17 cellular contexts compared by ENCODE assay signal in the genomic region with DNA sequence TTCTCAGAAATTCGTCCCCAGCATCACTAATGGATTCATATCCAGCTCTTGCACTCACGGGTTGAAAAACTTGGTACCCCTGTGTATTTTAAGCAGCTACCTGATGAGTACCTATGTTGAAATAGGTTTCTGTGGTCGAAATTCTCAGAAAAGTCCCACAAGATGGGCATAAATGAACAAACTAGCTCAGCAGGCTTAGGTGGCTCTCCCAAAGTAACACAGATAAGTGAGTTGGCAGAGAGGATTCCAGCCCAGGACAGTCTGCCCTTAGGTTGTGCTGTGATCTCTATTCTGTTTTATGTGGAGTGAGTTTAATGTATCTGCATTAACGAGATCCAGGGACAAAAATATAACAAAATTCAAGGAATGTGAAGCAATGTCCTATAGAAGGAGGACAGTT.
A peak's percentile ranks its signal among the peaks of the same experiment; 100 is the strongest.
DNase-seq lines count a peak whose midpoint lies in the region; ATAC-seq, FAIRE-seq and TF ChIP-seq lines count a peak whose summit lies in the region.
"Had no signal": no experiment of that assay in that cellular context is flagged by ENCODE, and none has a peak within 500 bp of the region (broad histone marks: within the 10 kb centered on the region; RNA-seq: fewer than 3 reads in every experiment).

No MANE protein-coding gene starts in this region.

- H3K4me1 ChIP-seq in mammary epithelial cell (ENCODE audit: insufficient read depth, low read length) (peaks cover 17% of the 10 kb centered on the region), HCT116 (ENCODE audit: control insufficient read depth in 1 of 2, insufficient read depth in 2 of 2, low read length in 2 of 2) (peaks cover 23 to 26% of the 10 kb centered on the region in 2 experiments), GM12878 (ENCODE audit: control insufficient read depth, insufficient read depth, low read length) (peaks cover 15% of the 10 kb centered on the region), right lobe of liver (no peaks in the 10 kb centered on the region)
- H3K4me1 ChIP-seq: A549, Peyer's patch, SJSA1 had no signal

- no peak overlapping the region for H3K9ac ChIP-seq in mammary epithelial cell (ENCODE audit: insufficient read depth, low read length)
- no peak overlapping the region for H3K9ac ChIP-seq in HCT116 (ENCODE audit: low read length)
- no peak overlapping the region for H3K9ac ChIP-seq in GM12878 (ENCODE audit: control insufficient read depth, insufficient read depth, low read length)

- intact Hi-C loops in MCF 10A (cut with micrococcal nuclease) (loop anchor here (1.0 kb wide), 2 partner anchors 268 to 396 kb away; no protein-coding TSS in a partner anchor), mammary epithelial cell (cut with micrococcal nuclease) (loop anchor here (2.0 kb wide), 1 partner anchor 396 kb away; no protein-coding TSS in a partner anchor), HCT116 (cut with micrococcal nuclease) (loop anchor here (5.0 kb wide), 1 partner anchor 302 kb away; no protein-coding TSS in a partner anchor), GM12878 (cut with micrococcal nuclease; ENCODE audit: unreplicated experiment) (loop anchor here (1.0 to 10.0 kb wide), 4 partner anchors 24 to 268 kb away; a partner anchor contains a TSS), right lobe of liver (cut with DNase I) (no loop called here)

- no peaks in the 10 kb centered on the region for H3K9me3 Mint-ChIP-seq in MCF 10A (ENCODE audit: unreplicated experiment)
- H3K9me3 Mint-ChIP-seq: H9 had no signal

- H3K36me3 Mint-ChIP-seq in MCF 10A (ENCODE audit: insufficient read depth, unreplicated experiment) = no peaks in the 10 kb centered on the region
- H3K36me3 Mint-ChIP-seq: CD14-positive monocyte had no signal

- peaks cover 16% of the 10 kb centered on the region for H3K27me3 Mint-ChIP-seq in MCF 10A (ENCODE audit: insufficient read depth, unreplicated experiment)

- no peak for TF ChIP-seq CTCF in MCF 10A (IDR thresholded peaks at IDR 0.05; ENCODE audit: unreplicated experiment)
- TF ChIP-seq CTCF in mammary epithelial cell (conservative IDR thresholded peaks at IDR 0.05 in 1 of 2, IDR thresholded peaks at IDR 0.05 in 1 of 2; ENCODE audit: extremely low read depth in 1 of 2, insufficient read depth in 1 of 2, low read depth in 1 of 2, low read length in 2 of 2) = no peak
- TF ChIP-seq CTCF in HCT116 (IDR thresholded peaks at IDR 0.05 in 2 of 3, conservative IDR thresholded peaks at IDR 0.05 in 1 of 3; ENCODE audit: borderline replicate concordance in 1 of 3, insufficient read depth in 1 of 3, low read depth in 2 of 3, low read length in 2 of 3) = no peak
- no peak for TF ChIP-seq CTCF in GM12878 (IDR thresholded peaks at IDR 0.05 in 2 of 3, conservative IDR thresholded peaks at IDR 0.05 in 1 of 3; ENCODE audit: control insufficient read depth in 2 of 3, extremely low read depth in 1 of 3, insufficient read depth in 1 of 3, low read depth in 3 of 3, low read length in 3 of 3)
- no peak for TF ChIP-seq CTCF in right lobe of liver (IDR thresholded peaks at IDR 0.05)

- H3K4me2 ChIP-seq in mammary epithelial cell (ENCODE audit: insufficient read depth, low read depth, low read length) = no peak overlapping the region
- H3K4me2 ChIP-seq in HCT116 (ENCODE audit: low read length) = peak overlapping the region; percentile 84
- no peak overlapping the region for H3K4me2 ChIP-seq in GM12878 (ENCODE audit: control insufficient read depth, insufficient read depth)
- H3K4me2 ChIP-seq: A549 had no signal

- in situ Hi-C loops in mammary epithelial cell (cut with MboI; ENCODE audit: low sequenced_read_pairs in 2 of 2) = no loop called here
- in situ Hi-C loops in GM12878 (cut with MboI) = no loop called here

- ATAC-seq in HCT116 (no peak), GM12878 (peak; percentile 42), right lobe of liver (no peak), GM18519 (IDR thresholded peaks at IDR 0.05; ENCODE audit: low FRiP score, unreplicated experiment) (no peak)
- ATAC-seq: K562 had no signal

- 31% methylated on average over 4 of the region's 4 CpGs for WGBS in mammary epithelial cell (ENCODE audit: low coverage, missing lambda C conversion rate)
- 0% methylated on average over 4 of the region's 4 CpGs for WGBS in GM12878 (ENCODE audit: insufficient coverage, insufficient replicate concordance, low lambda C conversion rate, missing lambda C conversion rate)
- 16% methylated on average over 3 of the region's 4 CpGs for WGBS in right lobe of liver (ENCODE audit: insufficient coverage, low coverage, low lambda C conversion rate, missing lambda C conversion rate)

- peaks cover 14% of the 10 kb centered on the region for H3K4me1 Mint-ChIP-seq in MCF 10A (ENCODE audit: insufficient read depth, unreplicated experiment)
- H3K4me1 Mint-ChIP-seq: B cell had no signal

- no peaks in the 10 kb centered on the region for H3K9me2 ChIP-seq in HCT116 (ENCODE audit: insufficient read depth)

- SMC1A ChIA-PET in GM12878 (lab: Charles Lee; ENCODE audit: uncharacterized antibody, unreplicated experiment) = interaction anchor here (0.6 to 5.8 kb wide), 43 partner anchors 8 to 883 kb away, joined by 3 to 74 read pairs (median 4); a partner anchor contains a TSS

- dilution Hi-C loops in mammary epithelial cell (cut with HindIII; ENCODE audit: low sequenced_read_pairs) = no loop called here

- H4K20me1 ChIP-seq in mammary epithelial cell (ENCODE audit: insufficient read depth, low read length) (no peaks in the 10 kb centered on the region), HCT116 (ENCODE audit: insufficient read depth) (no peaks in the 10 kb centered on the region), GM12878 (ENCODE audit: control insufficient read depth, insufficient read depth) (no peaks in the 10 kb centered on the region)

- H2AFZ ChIP-seq in mammary epithelial cell (ENCODE audit: low read depth, low read length) (no peak overlapping the region), HCT116 (ENCODE audit: low read depth, low read length, poor library complexity, severe bottlenecking) (no peak overlapping the region), GM12878 (ENCODE audit: control insufficient read depth, low read depth, low read length) (peak overlapping the region; percentile 24; the same call in 1 of the 2 replicates)

- TF ChIP-seq RAD21 in HCT116 (IDR thresholded peaks at IDR 0.05; ENCODE audit: low read depth) (no peak), GM12878 (IDR thresholded peaks at IDR 0.05; ENCODE audit: insufficient read depth, low read depth, low read length) (no peak)

- CTCF ChIA-PET in MCF 10A (lab: Yijun Ruan, JAX) (interaction anchor here (0.6 to 3.0 kb wide), 15 partner anchors 13 to 888 kb away, joined by 3 to 21 read pairs (median 3); no protein-coding TSS in a partner anchor), mammary epithelial cell (lab: Charles Lee; ENCODE audit: low non-redundant PET) (no interaction called here), HCT116 (lab: Charles Lee) (interaction anchor here (1.1 to 2.4 kb wide), 4 partner anchors 221 to 398 kb away, joined by 3 to 10 read pairs (median 5); no protein-coding TSS in a partner anchor), GM12878 (lab: Yijun Ruan, JAX) (interaction anchor here (0.7 to 5.9 kb wide), 33 partner anchors 11 to 424 kb away, joined by 3 to 56 read pairs (median 4); a partner anchor contains a TSS)

- H3K27me3 ChIP-seq in mammary epithelial cell (ENCODE audit: insufficient read depth, low read length) (no peaks in the 10 kb centered on the region), HCT116 (ENCODE audit: insufficient read depth, low read length) (no peaks in the 10 kb centered on the region), GM12878 (replicated peaks in 1 of 2; ENCODE audit: control insufficient read depth in 2 of 2, insufficient read depth in 2 of 2, low read length in 1 of 2) (no peaks in the 10 kb centered on the region), right lobe of liver (no peaks in the 10 kb centered on the region)
- H3K27me3 ChIP-seq: Peyer's patch, SJSA1 had no signal

- RAD21 ChIA-PET in HCT116 (lab: Charles Lee; ENCODE audit: low non-redundant PET in 1 of 2, low total read pairs in 2 of 2, uncharacterized antibody in 2 of 2, unreplicated experiment in 2 of 2) (interaction anchor here in 1 of 2 experiments (0.5 kb wide), 1 partner anchor 64 kb away, joined by 3 read pairs; no protein-coding TSS in a partner anchor), GM12878 (lab: Charles Lee; ENCODE audit: unreplicated experiment) (interaction anchor here (0.6 to 4.4 kb wide), 30 partner anchors 12 to 452 kb away, joined by 3 to 38 read pairs (median 4); a partner anchor contains a TSS)

- no peaks in the 10 kb centered on the region for H3K79me2 ChIP-seq in mammary epithelial cell (ENCODE audit: insufficient read depth, low read length)
- no peaks in the 10 kb centered on the region for H3K79me2 ChIP-seq in HCT116 (ENCODE audit: insufficient read depth, low read length)
- H3K79me2 ChIP-seq in GM12878 (ENCODE audit: control insufficient read depth, insufficient read depth, low read length) = no peaks in the 10 kb centered on the region

- TF ChIP-seq POLR2A in HCT116 (IDR thresholded peaks at IDR 0.05; ENCODE audit: borderline replicate concordance, extremely low read depth, insufficient read depth, insufficient read length) = no peak
- no peak for TF ChIP-seq POLR2A in GM12878 (IDR thresholded peaks at IDR 0.05; ENCODE audit: low read depth, low read length)
- TF ChIP-seq POLR2A in right lobe of liver (IDR thresholded peaks at IDR 0.05) = no peak

- no peak overlapping the region for H3K27ac ChIP-seq in mammary epithelial cell (ENCODE audit: insufficient read depth, low read depth, low read length)
- H3K27ac ChIP-seq in HCT116 (ENCODE audit: low read depth, low read length) = peak overlapping the region; percentile 69; the same call in 1 of the 2 replicates
- H3K27ac ChIP-seq in GM12878 (ENCODE audit: control insufficient read depth, insufficient read depth) = no peak overlapping the region
- H3K27ac ChIP-seq in right lobe of liver = no peak overlapping the region
- H3K27ac ChIP-seq: A549, HL-60, Peyer's patch, SJSA1 had no signal

- H3K4me3 Mint-ChIP-seq in MCF 10A (ENCODE audit: unreplicated experiment) = no peak overlapping the region
- H3K4me3 Mint-ChIP-seq: B cell, CD14-positive monocyte, H9 had no signal

- H3K36me3 ChIP-seq in mammary epithelial cell (ENCODE audit: insufficient read depth, low read length) (no peaks in the 10 kb centered on the region), HCT116 (ENCODE audit: control insufficient read depth in 1 of 2, insufficient read depth in 2 of 2, low read length in 2 of 2) (no peaks in the 10 kb centered on the region), GM12878 (ENCODE audit: control insufficient read depth in 2 of 2, insufficient read depth in 2 of 2, low read length in 1 of 2) (no peaks in the 10 kb centered on the region), right lobe of liver (no peaks in the 10 kb centered on the region)
- H3K36me3 ChIP-seq: Peyer's patch, SJSA1 had no signal

- H3K4me3 ChIP-seq in mammary epithelial cell (replicated peaks in 1 of 3; ENCODE audit: insufficient read depth in 1 of 3, low read depth in 2 of 3, low read length in 3 of 3) (no peak overlapping the region), HCT116 (replicated peaks in 1 of 2; ENCODE audit: low read depth in 1 of 2, low read length in 2 of 2) (no peak overlapping the region), GM12878 (no peak overlapping the region), right lobe of liver (no peak overlapping the region)
- H3K4me3 ChIP-seq: A549, K562, Peyer's patch, SJSA1 had no signal

- no peak for TF ChIP-seq EP300 in GM12878 (IDR thresholded peaks at IDR 0.05; ENCODE audit: borderline replicate concordance in 1 of 2, control insufficient read depth in 1 of 2, low read depth in 2 of 2, low read length in 2 of 2)

- H3K27ac Mint-ChIP-seq in MCF 10A (ENCODE audit: low read depth, unreplicated experiment) = no peak overlapping the region
- H3K27ac Mint-ChIP-seq: B cell, CD14-positive monocyte, H9 had no signal

- DNase-seq in MCF 10A (ENCODE audit: unreplicated experiment) (peak; percentile 1), mammary epithelial cell (no peak), HCT116 (ENCODE audit: low read depth, low spot score) (no peak), GM12878 (ENCODE audit: low read depth, low spot score) (peak; percentile 9), urothelium cell line (ENCODE audit: low spot score) (no peak), right lobe of liver (no peak)
- DNase-seq: NCI-H1436 treated with DMSO at 0.1 percent for 48 hours had no signal

- H3K9me3 ChIP-seq in mammary epithelial cell (replicated peaks; ENCODE audit: insufficient read depth, low read length) (no peaks in the 10 kb centered on the region), HCT116 (ENCODE audit: control insufficient read depth in 1 of 2, insufficient read depth in 1 of 2, low read depth in 1 of 2, low read length in 2 of 2) (no peaks in the 10 kb centered on the region), GM12878 (replicated peaks; ENCODE audit: control insufficient read depth, insufficient read depth, low read length) (no peaks in the 10 kb centered on the region), right lobe of liver (no peaks in the 10 kb centered on the region)
- H3K9me3 ChIP-seq: A549, Peyer's patch, SJSA1 had no signal

- POLR2A ChIA-PET in MCF 10A (lab: Yijun Ruan, JAX) (interaction anchor here (0.6 to 0.9 kb wide), 3 partner anchors 15 to 917 kb away, joined by 3 to 5 read pairs (median 3); no protein-coding TSS in a partner anchor), HCT116 (lab: Charles Lee) (no interaction called here), GM12878 (lab: Charles Lee) (interaction anchor here (0.6 to 1.5 kb wide), 6 partner anchors 23 to 412 kb away, joined by 3 to 5 read pairs (median 4); no protein-coding TSS in a partner anchor)

- BruUV-seq in MCF 10A (replicated peaks; lab: Mats Ljungman, UMichigan) (no TSS peak), mammary epithelial cell (replicated peaks; lab: Mats Ljungman, UMichigan) (no TSS peak), HCT116 (replicated peaks; lab: Mats Ljungman, UMichigan) (no TSS peak), GM12878 (replicated peaks; lab: Mats Ljungman, UMichigan) (no TSS peak)

- FAIRE-seq in GM12878 (lab: Jason Lieb, UNC) (no peak), urothelium cell line (lab: Jason Lieb, UNC) (peak; percentile 74)
- FAIRE-seq: A549, D721Med, K562 had no signal

Comparison
In these comparisons a context has a peak if more than half of its experiments do, and no peak if none do; other contexts are left out.
1. DNase-seq: peak in MCF 10A (single experiment) and GM12878 (single experiment); none in mammary epithelial cell (single experiment), HCT116 (single experiment), urothelium cell line (single experiment) and right lobe of liver (0 of 3).
2. intact Hi-C loops: an anchor here in MCF 10A (1.0 kb wide), mammary epithelial cell (2.0 kb wide), HCT116 (5.0 kb wide) and GM12878 (1.0 to 10.0 kb wide); none called in right lobe of liver.